23 cellular contexts compared by ENCODE assay signal in genomic region chr7:100880645-100881044, GRCh38. TPM values are rescaled to one million over a fixed set of nuclear protein-coding genes. Genes with fewer than 3 reads are reported as not detected.
DNase-seq lines count a peak whose midpoint lies in the region; ATAC-seq and TF ChIP-seq lines count a peak whose summit lies in the region.
"Had no signal": no experiment of that assay in that cellular context is flagged by ENCODE, and none has a peak within 500 bp of the region (broad histone marks: within the 10 kb centered on the region; RNA-seq: fewer than 3 reads in every experiment).

No MANE protein-coding gene starts in this region.

- no peaks in the 10 kb centered on the region for H3K27me3 Mint-ChIP-seq in activated naive CD8-positive, alpha-beta T cell
- H3K27me3 Mint-ChIP-seq in activated naive CD8-positive, alpha-beta T cell treated with anti-CD3 and anti-CD28 coated beads for 36 hours: no peaks in the 10 kb centered on the region
- H3K27me3 Mint-ChIP-seq in HFFc6 (ENCODE audit: insufficient read depth) (peaks cover 8% of the 10 kb centered on the region), progenitor cell of endocrine pancreas (no peaks in the 10 kb centered on the region)
- H3K27me3 Mint-ChIP-seq in effector memory CD8-positive, alpha-beta T cell: no peaks in the 10 kb centered on the region
- H3K27me3 Mint-ChIP-seq: activated CD4-positive, alpha-beta T cell treated with anti-CD3 and anti-CD28 coated beads, Interleukin-2, amount 10 ng/mL, durations not matched to agents 24 days and 14 days; dendritic cell treated with granulocyte-macrophage colony-stimulating factor and Interleukin-4, amounts not matched to agents 40 ng/mL and 50 ng/mL, for 4 days had no signal

- no peak overlapping the region for H3K27ac Mint-ChIP-seq in activated naive CD8-positive, alpha-beta T cell
- no peak overlapping the region for H3K27ac Mint-ChIP-seq in activated naive CD8-positive, alpha-beta T cell treated with anti-CD3 and anti-CD28 coated beads for 36 hours
- H3K27ac Mint-ChIP-seq in HFFc6 (peak overlapping the region; percentile 45; the same call in 1 of the 2 replicates), progenitor cell of endocrine pancreas (peak overlapping the region; percentile 67)
- H3K27ac Mint-ChIP-seq in effector memory CD8-positive, alpha-beta T cell: peak overlapping the region; percentile 57 to 86

- no peak for DNase-seq in activated naive CD8-positive, alpha-beta T cell treated with anti-CD3 and anti-CD28 coated beads for 36 hours
- DNase-seq in HFFc6 (no peak), progenitor cell of endocrine pancreas (ENCODE audit: low spot score, unreplicated experiment) (no peak), NCI-H345 treated with DMSO at 0.1 percent for 48 hours (lab: John Stamatoyannopoulos, UW; ENCODE audit: unreplicated experiment) (no peak), HUDEP-2 (lab: John Stamatoyannopoulos, UW; ENCODE audit: unreplicated experiment in 76 of 76) (no peak)
- DNase-seq in effector memory CD8-positive, alpha-beta T cell: no peak
- DNase-seq: activated CD4-positive, alpha-beta T cell treated with anti-CD3 and anti-CD28 coated beads, Interleukin-2, amount 10 ng/mL, durations not matched to agents 24 days and 14 days; activated naive CD4-positive, alpha-beta T cell treated with Interleukin-2 at 50 U/mL for 16 hours; activated T-cell treated with anti-CD3 and anti-CD28 coated beads, Interleukin-2, amount 50 U/mL, for 48 hours; aorta; DMS79; GDM1; KBM-7; left lung; natural killer cell; NCI-H1436; NCI-H2107; NCI-H446; stimulated activated CD8-positive, alpha-beta memory T cell treated with anti-CD3 and anti-CD28 coated beads, Interleukin-4, amount 100 ng/mL, for 48 hours; transverse colon had no signal

- H3K4me1 Mint-ChIP-seq in activated naive CD8-positive, alpha-beta T cell (ENCODE audit: low read depth): peaks cover 48% of the 10 kb centered on the region
- H3K4me1 Mint-ChIP-seq in activated naive CD8-positive, alpha-beta T cell treated with anti-CD3 and anti-CD28 coated beads for 36 hours: peaks cover 53% of the 10 kb centered on the region
- H3K4me1 Mint-ChIP-seq in HFFc6 (ENCODE audit: low read depth): peaks cover 38% of the 10 kb centered on the region
- H3K4me1 Mint-ChIP-seq in effector memory CD8-positive, alpha-beta T cell (ENCODE audit: low read depth in 2 of 2): peaks cover 51 to 53% of the 10 kb centered on the region in 2 donors
- peaks cover 21% of the 10 kb centered on the region for H3K4me1 Mint-ChIP-seq in progenitor cell of endocrine pancreas (ENCODE audit: low read depth)

- TF ChIP-seq CTCF in HFFc6 (IDR thresholded peaks at IDR 0.05): no peak
- no peak for TF ChIP-seq CTCF in progenitor cell of endocrine pancreas (IDR thresholded peaks at IDR 0.05; ENCODE audit: unreplicated experiment)

- H3K36me3 Mint-ChIP-seq in activated naive CD8-positive, alpha-beta T cell: peaks cover 7% of the 10 kb centered on the region
- peaks cover 71% of the 10 kb centered on the region for H3K36me3 Mint-ChIP-seq in activated naive CD8-positive, alpha-beta T cell treated with anti-CD3 and anti-CD28 coated beads for 36 hours
- H3K36me3 Mint-ChIP-seq in HFFc6 (ENCODE audit: low read depth): peaks cover 61% of the 10 kb centered on the region
- peaks cover 90% of the 10 kb centered on the region for H3K36me3 Mint-ChIP-seq in effector memory CD8-positive, alpha-beta T cell (ENCODE audit: insufficient read depth)
- H3K36me3 Mint-ChIP-seq in progenitor cell of endocrine pancreas (ENCODE audit: insufficient read depth): peaks cover 50% of the 10 kb centered on the region
- H3K36me3 Mint-ChIP-seq: natural killer cell had no signal

- no peak for ATAC-seq in effector memory CD8-positive, alpha-beta T cell (replicated peaks)
- ATAC-seq in GM21360 (IDR thresholded peaks at IDR 0.05; ENCODE audit: unreplicated experiment): no peak
- ATAC-seq: left lung, natural killer cell had no signal

- peak overlapping the region; percentile 31 for H3K4me3 Mint-ChIP-seq in activated naive CD8-positive, alpha-beta T cell
- no peak overlapping the region for H3K4me3 Mint-ChIP-seq in activated naive CD8-positive, alpha-beta T cell treated with anti-CD3 and anti-CD28 coated beads for 36 hours
- H3K4me3 Mint-ChIP-seq in HFFc6 (no peak overlapping the region; the same call in 1 of the 2 replicates), progenitor cell of endocrine pancreas (ENCODE audit: low read depth) (no peak overlapping the region)
- H3K4me3 Mint-ChIP-seq in effector memory CD8-positive, alpha-beta T cell: no peak overlapping the region
- H3K4me3 Mint-ChIP-seq: activated CD4-positive, alpha-beta T cell treated with anti-CD3 and anti-CD28 coated beads, Interleukin-2, amount 10 ng/mL, durations not matched to agents 24 days and 14 days; dendritic cell treated with granulocyte-macrophage colony-stimulating factor and Interleukin-4, amounts not matched to agents 40 ng/mL and 50 ng/mL, for 4 days; natural killer cell had no signal

- no peaks in the 10 kb centered on the region for H3K9me3 Mint-ChIP-seq in activated naive CD8-positive, alpha-beta T cell (ENCODE audit: low read depth)
- no peaks in the 10 kb centered on the region for H3K9me3 Mint-ChIP-seq in activated naive CD8-positive, alpha-beta T cell treated with anti-CD3 and anti-CD28 coated beads for 36 hours
- no peaks in the 10 kb centered on the region for H3K9me3 Mint-ChIP-seq in HFFc6
- no peaks in the 10 kb centered on the region for H3K9me3 Mint-ChIP-seq in effector memory CD8-positive, alpha-beta T cell
- no peaks in the 10 kb centered on the region for H3K9me3 Mint-ChIP-seq in progenitor cell of endocrine pancreas (ENCODE audit: low read depth)
- H3K9me3 Mint-ChIP-seq: activated CD4-positive, alpha-beta T cell treated with anti-CD3 and anti-CD28 coated beads, Interleukin-2, amount 10 ng/mL, durations not matched to agents 24 days and 14 days; dendritic cell treated with granulocyte-macrophage colony-stimulating factor and Interleukin-4, amounts not matched to agents 40 ng/mL and 50 ng/mL, for 4 days; natural killer cell had no signal

RNA-seq across cellular contexts. Expression of gene SRRT, which starts 5.7 kb away (rescaled TPM):
- total RNA-seq in activated naive CD8-positive, alpha-beta T cell treated with anti-CD3 and anti-CD28 coated beads for 36 hours: 100 to 1,000 TPM; 296 to 297 TPM
- total RNA-seq in HFFc6 (2021; fragmentation: NEBNext Ultra II Directional; extraction: Animal tissue kit (Norgen Biotek cat#: 25700)): 100 to 1,000 TPM; 111 to 154 (median 133) TPM
- 293 and 302 TPM in 2 replicates for total RNA-seq in progenitor cell of endocrine pancreas

RNA-seq across cellular contexts. Expression of gene UFSP1, which starts 8.9 kb away (rescaled TPM):
- total RNA-seq in activated naive CD8-positive, alpha-beta T cell treated with anti-CD3 and anti-CD28 coated beads for 36 hours: 1 to 10 TPM; 1.7 to 2.3 TPM
- 1 to 10 TPM; 3.2 to 3.6 (median 3.5) TPM for total RNA-seq in HFFc6 (2021; fragmentation: NEBNext Ultra II Directional; extraction: Animal tissue kit (Norgen Biotek cat#: 25700))
- 2.3 and 3.5 TPM in 2 replicates for total RNA-seq in progenitor cell of endocrine pancreas

RNA-seq across cellular contexts. Expression of gene TRIP6, which starts 13.5 kb away (rescaled TPM):
- 10 to 100 TPM; 44.2 to 45.1 TPM for total RNA-seq in activated naive CD8-positive, alpha-beta T cell treated with anti-CD3 and anti-CD28 coated beads for 36 hours
- total RNA-seq in HFFc6 (2021; fragmentation: NEBNext Ultra II Directional; extraction: Animal tissue kit (Norgen Biotek cat#: 25700)): 100 to 1,000 TPM; 125 to 148 (median 140) TPM
- 76.9 and 87.0 TPM in 2 replicates for total RNA-seq in progenitor cell of endocrine pancreas

RNA-seq across cellular contexts. Expression of gene ACHE, which starts 15.0 kb away (rescaled TPM):
- under 1 TPM in 1 of 2 experiments, not detected in 1; 0.14 TPM for total RNA-seq in activated naive CD8-positive, alpha-beta T cell treated with anti-CD3 and anti-CD28 coated beads for 36 hours
- under 1 TPM in 1 of 6 experiments, not detected in 5; 0.31 TPM for total RNA-seq in HFFc6 (2021; fragmentation: NEBNext Ultra II Directional; extraction: Animal tissue kit (Norgen Biotek cat#: 25700))
- total RNA-seq in progenitor cell of endocrine pancreas: 4.0 and 5.1 TPM in 2 replicates
- total RNA-seq: activated CD4-positive, alpha-beta T cell treated with anti-CD3 and anti-CD28 coated beads, Interleukin-2, amount 10 ng/mL, durations not matched to agents 24 days and 14 days had no signal

RNA-seq across cellular contexts. Expression of gene SLC12A9, which starts 28.1 kb away (rescaled TPM):
- 10 to 100 TPM; 13.4 to 14.6 TPM for total RNA-seq in activated naive CD8-positive, alpha-beta T cell treated with anti-CD3 and anti-CD28 coated beads for 36 hours
- 10 to 100 TPM; 19.3 to 26.2 (median 21.7) TPM for total RNA-seq in HFFc6 (2021; fragmentation: NEBNext Ultra II Directional; extraction: Animal tissue kit (Norgen Biotek cat#: 25700))
- 57.9 and 62.6 TPM in 2 replicates for total RNA-seq in progenitor cell of endocrine pancreas

Comparison
In these comparisons a context has a peak if more than half of its experiments do, and no peak if none do; other contexts are left out.
1. H3K27ac Mint-ChIP-seq: peak in HFFc6 (single experiment), effector memory CD8-positive, alpha-beta T cell (2 of 2) and progenitor cell of endocrine pancreas (single experiment); none in activated naive CD8-positive, alpha-beta T cell (single experiment) and activated naive CD8-positive, alpha-beta T cell treated with anti-CD3 and anti-CD28 coated beads for 36 hours (single experiment).